3 cellular contexts compared by ENCODE assay signal in the genomic region with DNA sequence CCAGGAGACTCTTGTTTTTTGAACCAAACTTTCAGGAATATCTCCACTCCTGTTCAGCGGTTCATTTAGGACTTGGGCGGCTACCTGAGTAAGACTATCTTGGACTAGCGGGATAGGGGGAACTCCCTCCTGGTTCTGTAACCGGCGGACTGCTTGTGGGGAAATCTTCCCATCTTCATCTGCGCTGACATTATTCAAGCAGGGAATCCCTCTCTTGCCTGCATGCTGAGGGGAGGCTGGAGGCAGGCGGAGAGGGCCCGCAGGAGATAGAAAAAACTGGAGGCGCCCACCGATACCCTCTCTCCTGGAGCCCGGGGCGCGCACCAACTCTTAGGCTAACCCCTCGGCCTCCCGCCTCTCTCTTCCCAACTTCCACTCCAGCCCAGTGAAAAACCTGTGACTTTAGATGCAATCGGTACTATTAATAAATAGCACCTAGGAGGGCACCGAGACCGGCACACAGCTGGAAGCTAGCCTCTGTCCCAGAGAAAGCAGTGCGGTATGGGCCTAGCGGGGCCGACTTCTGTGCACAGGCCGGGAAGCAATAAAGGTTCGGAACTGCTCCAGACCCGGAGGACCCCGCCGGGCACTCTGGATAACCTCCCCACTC.
TF ChIP-seq lines count a peak whose summit lies in the region.

No MANE protein-coding gene starts in this region.

TF ChIP-seq in A549, 52 proteins besides CTCF, POLR2A, EP300 and RAD21:
- TF ChIP-seq, protein P1, sequence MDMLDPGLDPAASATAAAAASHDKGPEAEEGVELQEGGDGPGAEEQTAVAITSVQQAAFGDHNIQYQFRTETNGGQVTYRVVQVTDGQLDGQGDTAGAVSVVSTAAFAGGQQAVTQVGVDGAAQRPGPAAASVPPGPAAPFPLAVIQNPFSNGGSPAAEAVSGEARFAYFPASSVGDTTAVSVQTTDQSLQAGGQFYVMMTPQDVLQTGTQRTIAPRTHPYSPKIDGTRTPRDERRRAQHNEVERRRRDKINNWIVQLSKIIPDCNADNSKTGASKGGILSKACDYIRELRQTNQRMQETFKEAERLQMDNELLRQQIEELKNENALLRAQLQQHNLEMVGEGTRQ (IDR thresholded peaks at IDR 0.05), result no peak
- TF ChIP-seq PHF8 (IDR thresholded peaks at IDR 0.05; ENCODE audit: borderline replicate concordance, low read depth) (peak; percentile 25; the same call in 1 of the 2 replicates), RNF2 (IDR thresholded peaks at IDR 0.05; ENCODE audit: borderline replicate concordance, low read depth) (no peak), KDM5A (IDR thresholded peaks at IDR 0.05) (no peak), SREBF2 (IDR thresholded peaks at IDR 0.05) (no peak), MAZ (IDR thresholded peaks at IDR 0.05; ENCODE audit: borderline replicate concordance, low read depth, low read length) (no peak)
- TF ChIP-seq, protein P2, sequence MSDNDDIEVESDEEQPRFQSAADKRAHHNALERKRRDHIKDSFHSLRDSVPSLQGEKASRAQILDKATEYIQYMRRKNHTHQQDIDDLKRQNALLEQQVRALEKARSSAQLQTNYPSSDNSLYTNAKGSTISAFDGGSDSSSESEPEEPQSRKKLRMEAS (IDR thresholded peaks at IDR 0.05), result 0 out of 2 replicates have a peak, but pooled peaks have one; percentile 18
- TF ChIP-seq, protein P3, sequence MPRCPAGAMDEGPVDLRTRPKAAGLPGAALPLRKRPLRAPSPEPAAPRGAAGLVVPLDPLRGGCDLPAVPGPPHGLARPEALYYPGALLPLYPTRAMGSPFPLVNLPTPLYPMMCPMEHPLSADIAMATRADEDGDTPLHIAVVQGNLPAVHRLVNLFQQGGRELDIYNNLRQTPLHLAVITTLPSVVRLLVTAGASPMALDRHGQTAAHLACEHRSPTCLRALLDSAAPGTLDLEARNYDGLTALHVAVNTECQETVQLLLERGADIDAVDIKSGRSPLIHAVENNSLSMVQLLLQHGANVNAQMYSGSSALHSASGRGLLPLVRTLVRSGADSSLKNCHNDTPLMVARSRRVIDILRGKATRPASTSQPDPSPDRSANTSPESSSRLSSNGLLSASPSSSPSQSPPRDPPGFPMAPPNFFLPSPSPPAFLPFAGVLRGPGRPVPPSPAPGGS (IDR thresholded peaks at IDR 0.05), result no peak

TF ChIP-seq in IMR-90, 13 proteins besides CTCF, POLR2A, EP300 and RAD21:
- TF ChIP-seq, protein P1 (IDR thresholded peaks at IDR 0.05; ENCODE audit: low read depth, low read length), result no peak
- no peak for TF ChIP-seq RCOR1 (IDR thresholded peaks at IDR 0.05; ENCODE audit: insufficient replicate concordance, low read length)
- TF ChIP-seq MXI1 (IDR thresholded peaks at IDR 0.05; ENCODE audit: borderline replicate concordance, low read depth, low read length), result no peak
- no peak for TF ChIP-seq CEBPB (IDR thresholded peaks at IDR 0.05; ENCODE audit: low read depth, low read length)
- TF ChIP-seq, protein P4, sequence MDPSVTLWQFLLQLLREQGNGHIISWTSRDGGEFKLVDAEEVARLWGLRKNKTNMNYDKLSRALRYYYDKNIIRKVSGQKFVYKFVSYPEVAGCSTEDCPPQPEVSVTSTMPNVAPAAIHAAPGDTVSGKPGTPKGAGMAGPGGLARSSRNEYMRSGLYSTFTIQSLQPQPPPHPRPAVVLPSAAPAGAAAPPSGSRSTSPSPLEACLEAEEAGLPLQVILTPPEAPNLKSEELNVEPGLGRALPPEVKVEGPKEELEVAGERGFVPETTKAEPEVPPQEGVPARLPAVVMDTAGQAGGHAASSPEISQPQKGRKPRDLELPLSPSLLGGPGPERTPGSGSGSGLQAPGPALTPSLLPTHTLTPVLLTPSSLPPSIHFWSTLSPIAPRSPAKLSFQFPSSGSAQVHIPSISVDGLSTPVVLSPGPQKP (IDR thresholded peaks at IDR 0.05; ENCODE audit: borderline replicate concordance, low read depth, low read length), result no peak
- TF ChIP-seq FOS (IDR thresholded peaks at IDR 0.05; ENCODE audit: low read depth, low read length), result no peak
- TF ChIP-seq BHLHE40 (IDR thresholded peaks at IDR 0.05; ENCODE audit: low read depth, low read length), result no peak
- no peak for TF ChIP-seq CHD1 (IDR thresholded peaks at IDR 0.05; ENCODE audit: low read depth, low read length)
- TF ChIP-seq MAZ (IDR thresholded peaks at IDR 0.05; ENCODE audit: borderline replicate concordance, low read depth, low read length), result no peak
- no peak for TF ChIP-seq MAFK (IDR thresholded peaks at IDR 0.05; ENCODE audit: low read depth, low read length)

TF ChIP-seq in H1, 55 proteins besides CTCF, POLR2A, EP300 and RAD21:
- TF ChIP-seq BACH1 (IDR thresholded peaks at IDR 0.05; ENCODE audit: low read length) (no peak), KDM4A (IDR thresholded peaks at IDR 0.05; ENCODE audit: low read depth, low read length, severe bottlenecking) (peak; percentile 27), HDAC6 (IDR thresholded peaks at IDR 0.05; ENCODE audit: low read depth, low read length) (no peak), CREB1 (IDR thresholded peaks at IDR 0.05) (no peak), TCF12 (IDR thresholded peaks at IDR 0.05; ENCODE audit: low read depth, low read length) (no peak), TAF7 (optimal IDR thresholded peaks at IDR 0.05; ENCODE audit: borderline replicate concordance, low read depth, low read length) (no peak), SIN3A (conservative IDR thresholded peaks at IDR 0.05 in 1 of 2, IDR thresholded peaks at IDR 0.05 in 1 of 2; ENCODE audit: low read depth in 1 of 2, low read length in 2 of 2) (0 out of 4 replicates have a peak, but pooled peaks of 1 of the 2 experiments have one; percentile 38), ASH2L (IDR thresholded peaks at IDR 0.05; ENCODE audit: low read length) (no peak), RFX5 (IDR thresholded peaks at IDR 0.05; ENCODE audit: borderline replicate concordance, low read depth, low read length) (no peak), YY1 (IDR thresholded peaks at IDR 0.05; ENCODE audit: low read depth, low read length) (no peak), CHD2 (IDR thresholded peaks at IDR 0.05; ENCODE audit: low read length) (no peak), EGR1 (IDR thresholded peaks at IDR 0.05; ENCODE audit: borderline replicate concordance, low read depth, low read length) (no peak), JUND (IDR thresholded peaks at IDR 0.05; ENCODE audit: low read length) (no peak), EZH2 (IDR thresholded peaks at IDR 0.05; ENCODE audit: low read depth, low read length, severe bottlenecking) (no peak), RNF2 (IDR thresholded peaks at IDR 0.05; ENCODE audit: borderline replicate concordance, low read depth, low read length, missing control alignments, poor library complexity, severe bottlenecking) (peak; percentile 54), CTBP2 (IDR thresholded peaks at IDR 0.05; ENCODE audit: borderline replicate concordance, insufficient read depth, insufficient read length, low read length) (no peak), SP1 (IDR thresholded peaks at IDR 0.05; ENCODE audit: low read depth, low read length) (no peak)
- TF ChIP-seq, protein P5, sequence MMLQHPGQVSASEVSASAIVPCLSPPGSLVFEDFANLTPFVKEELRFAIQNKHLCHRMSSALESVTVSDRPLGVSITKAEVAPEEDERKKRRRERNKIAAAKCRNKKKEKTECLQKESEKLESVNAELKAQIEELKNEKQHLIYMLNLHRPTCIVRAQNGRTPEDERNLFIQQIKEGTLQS (IDR thresholded peaks at IDR 0.05; ENCODE audit: insufficient read depth, low read depth, low read length), result no peak
- TF ChIP-seq, protein P1 (IDR thresholded peaks at IDR 0.05; ENCODE audit: low read length), result no peak
- TF ChIP-seq, protein P6, sequence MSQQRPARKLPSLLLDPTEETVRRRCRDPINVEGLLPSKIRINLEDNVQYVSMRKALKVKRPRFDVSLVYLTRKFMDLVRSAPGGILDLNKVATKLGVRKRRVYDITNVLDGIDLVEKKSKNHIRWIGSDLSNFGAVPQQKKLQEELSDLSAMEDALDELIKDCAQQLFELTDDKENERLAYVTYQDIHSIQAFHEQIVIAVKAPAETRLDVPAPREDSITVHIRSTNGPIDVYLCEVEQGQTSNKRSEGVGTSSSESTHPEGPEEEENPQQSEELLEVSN (IDR thresholded peaks at IDR 0.05), result no peak
